ENCODE assay signal across 21 cellular contexts in genomic region chr3:9351709-9352126, GRCh38. TPM values are rescaled to one million over a fixed set of nuclear protein-coding genes. Genes with fewer than 3 reads are reported as not detected.
DNase-seq lines count a peak whose midpoint lies in the region; ATAC-seq, FAIRE-seq and TF ChIP-seq lines count a peak whose summit lies in the region.
"Had no signal": no experiment of that assay in that cellular context is flagged by ENCODE, and none has a peak within 500 bp of the region (broad histone marks: within the 10 kb centered on the region; RNA-seq: fewer than 3 reads in every experiment).

No MANE protein-coding gene starts in this region.

- DNase-seq in LoVo (ENCODE audit: low spot score) (peak; percentile 22), glutamatergic neuron (no peak), mesothelial cell of epicardium (ENCODE audit: low spot score in 2 of 2, unreplicated experiment in 2 of 2) (peak in 1 of 2 experiments; percentile 40), GM19239 (ENCODE audit: insufficient read length, low spot score) (no peak)
- DNase-seq in CD8-positive, alpha-beta memory T cell: no peak
- DNase-seq: ACHN; activated CD4-positive, CD25-positive, alpha-beta regulatory T cell; activated CD8-positive, alpha-beta memory T cell treated with anti-CD3 and anti-CD28 coated beads for 24 hours; activated naive CD8-positive, alpha-beta T cell treated with anti-CD3 and anti-CD28 coated beads for 36 hours; brain microvascular endothelial cell; CD4-positive, alpha-beta memory T cell; NCI-H1694; NCI-H510A; stimulated activated naive CD8-positive, alpha-beta T cell treated with anti-CD3 and anti-CD28 coated beads, Interleukin-15, Interleukin-2, amounts not matched to agents 100 U/mL and 50 U/mL, for 24 hours had no signal

- peaks cover 1% of the 10 kb centered on the region for H3K27me3 Mint-ChIP-seq in glutamatergic neuron (ENCODE audit: unreplicated experiment)
- no peaks in the 10 kb centered on the region for H3K27me3 Mint-ChIP-seq in mesothelial cell of epicardium (ENCODE audit: low read depth)
- no peaks in the 10 kb centered on the region for H3K27me3 Mint-ChIP-seq in CD8-positive, alpha-beta memory T cell
- H3K27me3 Mint-ChIP-seq: activated naive CD8-positive, alpha-beta T cell treated with anti-CD3 and anti-CD28 coated beads for 36 hours; CD4-positive, alpha-beta memory T cell had no signal

- no peaks in the 10 kb centered on the region for H3K36me3 ChIP-seq in CD8-positive, alpha-beta memory T cell (ENCODE audit: insufficient read depth, low read length)
- H3K36me3 ChIP-seq: brain microvascular endothelial cell, neural progenitor cell had no signal

- no peaks in the 10 kb centered on the region for H3K9me3 ChIP-seq in CD8-positive, alpha-beta memory T cell (ENCODE audit: low read length)

- no peaks in the 10 kb centered on the region for H3K4me1 ChIP-seq in CD8-positive, alpha-beta memory T cell (ENCODE audit: insufficient read depth, low read length)

- FAIRE-seq in GM19239 (lab: Jason Lieb, UNC): no peak
- FAIRE-seq: urothelium cell line had no signal

- no peak for TF ChIP-seq CTCF in C4-2B (conservative IDR thresholded peaks at IDR 0.05)
- TF ChIP-seq CTCF in glutamatergic neuron (IDR thresholded peaks at IDR 0.05; ENCODE audit: partially characterized antibody, unreplicated experiment): no peak
- TF ChIP-seq CTCF in mesothelial cell of epicardium (IDR thresholded peaks at IDR 0.05; ENCODE audit: unreplicated experiment): no peak

- peaks cover 3% of the 10 kb centered on the region for H3K9me3 Mint-ChIP-seq in glutamatergic neuron (ENCODE audit: unreplicated experiment)
- no peaks in the 10 kb centered on the region for H3K9me3 Mint-ChIP-seq in mesothelial cell of epicardium
- no peaks in the 10 kb centered on the region for H3K9me3 Mint-ChIP-seq in CD8-positive, alpha-beta memory T cell
- H3K9me3 Mint-ChIP-seq: activated naive CD8-positive, alpha-beta T cell treated with anti-CD3 and anti-CD28 coated beads for 36 hours; CD4-positive, alpha-beta memory T cell; neural progenitor cell; T-helper 1 cell treated with Interleukin-12 subunit alpha and Interleukin-12 subunit beta and Interleukin-4 antibody, amounts not matched to agents 30 μg/mL and 1 μg/mL, for 36 hours had no signal

- H3K4me1 Mint-ChIP-seq in glutamatergic neuron (ENCODE audit: low read depth, unreplicated experiment): peaks cover 13% of the 10 kb centered on the region
- peaks cover 54% of the 10 kb centered on the region for H3K4me1 Mint-ChIP-seq in mesothelial cell of epicardium
- H3K4me1 Mint-ChIP-seq in CD8-positive, alpha-beta memory T cell: peaks cover 8 to 25% (median 12%) of the 10 kb centered on the region in 3 donors

- H3K4me3 ChIP-seq in CD8-positive, alpha-beta memory T cell (ENCODE audit: low read length): no peak overlapping the region
- H3K4me3 ChIP-seq: lung, neural progenitor cell had no signal

- H3K27ac Mint-ChIP-seq in glutamatergic neuron (ENCODE audit: unreplicated experiment) (peak overlapping the region; percentile 11), mesothelial cell of epicardium (peak overlapping the region; percentile 99)
- H3K27ac Mint-ChIP-seq in CD8-positive, alpha-beta memory T cell: no peak overlapping the region
- H3K27ac Mint-ChIP-seq: activated naive CD8-positive, alpha-beta T cell treated with anti-CD3 and anti-CD28 coated beads for 36 hours; neural progenitor cell; T-helper 1 cell treated with Interleukin-12 subunit alpha and Interleukin-12 subunit beta and Interleukin-4 antibody, amounts not matched to agents 30 μg/mL and 1 μg/mL, for 36 hours had no signal

- ATAC-seq in HG02759 (IDR thresholded peaks at IDR 0.05; ENCODE audit: unreplicated experiment) (no peak), GM18511 (IDR thresholded peaks at IDR 0.05; ENCODE audit: unreplicated experiment) (no peak)
- ATAC-seq: stimulated activated naive CD8-positive, alpha-beta T cell treated with anti-CD3 and anti-CD28 coated beads, Interleukin-15, Interleukin-2, amounts not matched to agents 100 U/mL and 50 U/mL, for 24 hours had no signal

- POLR2A ChIA-PET in CD8-positive, alpha-beta memory T cell (lab: Charles Lee): no interaction called here

- CTCF ChIA-PET in CD8-positive, alpha-beta memory T cell (lab: Charles Lee): interaction anchor here (2.4 to 3.4 kb wide), 2 partner anchors 11 to 13 kb away, joined by 8 to 38 read pairs; partner anchors contain the start of gene THUMPD3

- peak overlapping the region; percentile 75 for H3K27ac ChIP-seq in C4-2B
- no peak overlapping the region for H3K27ac ChIP-seq in CD8-positive, alpha-beta memory T cell (ENCODE audit: low read depth, low read length)
- H3K27ac ChIP-seq: brain microvascular endothelial cell, neural progenitor cell had no signal

- H3K36me3 Mint-ChIP-seq in glutamatergic neuron (ENCODE audit: unreplicated experiment) (peaks cover 5% of the 10 kb centered on the region), mesothelial cell of epicardium (peaks cover 3% of the 10 kb centered on the region)
- H3K36me3 Mint-ChIP-seq in CD8-positive, alpha-beta memory T cell: peaks cover 0 to 5% (median 0%) of the 10 kb centered on the region in 3 donors
- H3K36me3 Mint-ChIP-seq: activated naive CD8-positive, alpha-beta T cell treated with anti-CD3 and anti-CD28 coated beads for 36 hours; CD4-positive, alpha-beta memory T cell; neural progenitor cell had no signal

- H3K4me3 Mint-ChIP-seq in glutamatergic neuron (ENCODE audit: unreplicated experiment) (no peak overlapping the region), mesothelial cell of epicardium (peak overlapping the region; percentile 4)
- no peak overlapping the region for H3K4me3 Mint-ChIP-seq in CD8-positive, alpha-beta memory T cell
- H3K4me3 Mint-ChIP-seq: activated naive CD8-positive, alpha-beta T cell treated with anti-CD3 and anti-CD28 coated beads for 36 hours; CD4-positive, alpha-beta memory T cell; neural progenitor cell; T-helper 1 cell treated with Interleukin-12 subunit alpha and Interleukin-12 subunit beta and Interleukin-4 antibody, amounts not matched to agents 30 μg/mL and 1 μg/mL, for 36 hours had no signal

- H3K27me3 ChIP-seq in CD8-positive, alpha-beta memory T cell (ENCODE audit: insufficient read depth, low read length, poor library complexity, severe bottlenecking): no peaks in the 10 kb centered on the region
- H3K27me3 ChIP-seq: brain microvascular endothelial cell, neural progenitor cell had no signal

RNA-seq across cellular contexts. Expression of gene THUMPD3, which starts 11.1 kb away (rescaled TPM):
- total RNA-seq in glutamatergic neuron (ENCODE audit: unreplicated experiment) (50.2 TPM), mesothelial cell of epicardium (62.1 to 72.7 TPM (median 63.2 TPM) in 3 replicates)
- total RNA-seq in CD8-positive, alpha-beta memory T cell: 10 to 100 TPM; 58.4 to 58.5 TPM
- 19.5 TPM for polyA plus RNA-seq in CD8-positive, alpha-beta memory T cell

RNA-seq across cellular contexts. Expression of gene SETD5, which starts 45.7 kb away (rescaled TPM):
- total RNA-seq in glutamatergic neuron (ENCODE audit: unreplicated experiment) (337 TPM), mesothelial cell of epicardium (247 to 256 TPM (median 254 TPM) in 3 replicates)
- total RNA-seq in CD8-positive, alpha-beta memory T cell: 10 to 100 TPM; 89.8 to 97.2 TPM
- polyA plus RNA-seq in CD8-positive, alpha-beta memory T cell: 40.0 TPM

Comparison
In these comparisons a context has a peak if more than half of its experiments do, and no peak if none do; other contexts are left out.
1. H3K27ac Mint-ChIP-seq: peak in glutamatergic neuron (single experiment) and mesothelial cell of epicardium (single experiment); none in CD8-positive, alpha-beta memory T cell (0 of 8).